In genomic region chr10:11871470-11871869, GRCh38 we compare ENCODE assay signal across 19 cellular contexts. TPM values are rescaled to one million over a fixed set of nuclear protein-coding genes. Genes with fewer than 3 reads are reported as not detected.
DNase-seq lines count a peak whose midpoint lies in the region; ATAC-seq, FAIRE-seq and TF ChIP-seq lines count a peak whose summit lies in the region.
"Had no signal": no experiment of that assay in that cellular context is flagged by ENCODE, and none has a peak within 500 bp of the region (broad histone marks: within the 10 kb centered on the region; RNA-seq: fewer than 3 reads in every experiment).

No MANE protein-coding gene starts in this region.

- H3K4me1 Mint-ChIP-seq in nephron = peaks cover 37% of the 10 kb centered on the region

- H2AFZ ChIP-seq in Loucy (ENCODE audit: low read length) = no peak overlapping the region

- peaks cover 3% of the 10 kb centered on the region; the same call in 1 of the 2 replicates for H3K79me2 ChIP-seq in Loucy (ENCODE audit: insufficient read depth, low read length)

- H3K9me3 Mint-ChIP-seq in nephron = no peaks in the 10 kb centered on the region

- H3K27ac Mint-ChIP-seq in nephron = peak overlapping the region; percentile 1 to 39 (median 9)

- H3K4me2 ChIP-seq in A549 (no peak overlapping the region), Loucy (ENCODE audit: low read depth, low read length, poor library complexity, severe bottlenecking) (peak overlapping the region; percentile 55)

- DNase-seq in A549 (ENCODE audit: low read depth in 1 of 2, low spot score in 1 of 2) = no peak
- peak; percentile 69 for DNase-seq in choroid plexus epithelial cell (ENCODE audit: low read depth)
- no peak for DNase-seq in GM12892 (ENCODE audit: insufficient read length)
- DNase-seq in OCI-M2 (lab: John Stamatoyannopoulos, UW; ENCODE audit: unreplicated experiment) = no peak
- DNase-seq: activated gamma-delta T cell; body of pancreas; effector CD8-positive, alpha-beta T cell; NCI-H1694 treated with DMSO at 0.1 percent for 48 hours; NCI-H524 had no signal

- no peaks in the 10 kb centered on the region for H3F3A ChIP-seq in Loucy (ENCODE audit: low read depth)

- no peaks in the 10 kb centered on the region for H3K9me2 ChIP-seq in Loucy (replicated peaks; ENCODE audit: low read depth, low read length)

- no peak for TF ChIP-seq RAD21 in A549 (conservative IDR thresholded peaks at IDR 0.05 in 1 of 2, IDR thresholded peaks at IDR 0.05 in 1 of 2)

- H3K9me3 ChIP-seq in A549 = no peaks in the 10 kb centered on the region
- no peaks in the 10 kb centered on the region for H3K9me3 ChIP-seq in Loucy (ENCODE audit: insufficient read depth, low read depth, low read length)
- H3K9me3 ChIP-seq: body of pancreas, thoracic aorta had no signal

- TF ChIP-seq POLR2A in A549 (IDR thresholded peaks at IDR 0.05; ENCODE audit: low read length) (no peak), GM12892 (IDR thresholded peaks at IDR 0.05; ENCODE audit: low read depth, low read length) (no peak)

- TF ChIP-seq CTCF in A549 (IDR thresholded peaks at IDR 0.05) (no peak), Loucy (conservative IDR thresholded peaks at IDR 0.05; ENCODE audit: low read length) (no peak), choroid plexus epithelial cell (conservative IDR thresholded peaks at IDR 0.05; ENCODE audit: low read depth, low read length) (no peak), nephron (IDR thresholded peaks at IDR 0.05; ENCODE audit: unreplicated experiment in 3 of 3) (no peak)

- 86% methylated on average over 9 of the region's 9 CpGs for WGBS in A549 (ENCODE audit: missing lambda C conversion rate)

- no peak for ATAC-seq in A549
- ATAC-seq in GM18858 (IDR thresholded peaks at IDR 0.05; ENCODE audit: unreplicated experiment) = no peak
- ATAC-seq in HG02870 (IDR thresholded peaks at IDR 0.05; ENCODE audit: unreplicated experiment) = no peak
- ATAC-seq: body of pancreas, SK-N-SH treated with all-trans-retinoic acid at 6 μM for 48 hours had no signal

- H3K27ac ChIP-seq in A549 = no peak overlapping the region
- H3K27ac ChIP-seq: body of pancreas, thoracic aorta, VCaP had no signal

- POLR2A ChIA-PET in A549 (lab: Yijun Ruan, JAX) = no interaction called here

- no peak for TF ChIP-seq EP300 in A549 (IDR thresholded peaks at IDR 0.05)

- H3K9ac ChIP-seq in Loucy (ENCODE audit: low read depth, low read length, poor library complexity, severe bottlenecking) = peak overlapping the region; percentile 34

- H3K36me3 ChIP-seq in Loucy (ENCODE audit: insufficient read depth, low read length) = peaks cover 14% of the 10 kb centered on the region; the same call in 1 of the 2 replicates
- H3K36me3 ChIP-seq: thoracic aorta had no signal

- FAIRE-seq in A549 (lab: Jason Lieb, UNC) (peak; percentile 13), GM12892 (lab: Jason Lieb, UNC) (no peak)
- FAIRE-seq: D721Med, frontal cortex, islet of Langerhans had no signal

- no peaks in the 10 kb centered on the region for H3K36me3 Mint-ChIP-seq in nephron (ENCODE audit: low read depth)

- H3K4me3 Mint-ChIP-seq in nephron = no peak overlapping the region

- CTCF ChIA-PET in A549 (lab: Yijun Ruan, JAX) = interaction anchor here (1.4 kb wide), 1 partner anchor 9 kb away, joined by 3 read pairs; no protein-coding TSS in a partner anchor

- peaks cover 7% of the 10 kb centered on the region for H3K27me3 Mint-ChIP-seq in nephron (ENCODE audit: low read depth)

- H3K4me1 ChIP-seq in A549 (peaks cover 22% of the 10 kb centered on the region), Loucy (ENCODE audit: insufficient read depth, low read length, poor library complexity, severe bottlenecking) (peaks cover 31% of the 10 kb centered on the region)

- no peaks in the 10 kb centered on the region for H3K27me3 ChIP-seq in Loucy (ENCODE audit: insufficient read depth, low read length, poor library complexity, severe bottlenecking)
- H3K27me3 ChIP-seq: body of pancreas had no signal

- H3K4me3 ChIP-seq in A549 (no peak overlapping the region), Loucy (ENCODE audit: low read length, poor library complexity, severe bottlenecking) (peak overlapping the region; percentile 47), choroid plexus epithelial cell (ENCODE audit: low read depth, low read length) (no peak overlapping the region)
- H3K4me3 ChIP-seq: body of pancreas, thoracic aorta had no signal

- H4K20me1 ChIP-seq in Loucy (ENCODE audit: insufficient read depth, low read length, poor library complexity, severe bottlenecking) = no peaks in the 10 kb centered on the region

TF ChIP-seq in A549, 52 proteins besides CTCF, POLR2A, EP300 and RAD21:
- TF ChIP-seq ATOH8 (CRISPR knock-in tag; IDR thresholded peaks at IDR 0.05; ENCODE audit: low read depth) (no peak), EHMT2 (IDR thresholded peaks at IDR 0.05; ENCODE audit: low read depth) (no peak), CEBPB (IDR thresholded peaks at IDR 0.05) (no peak), FOXS1 (CRISPR knock-in tag; IDR thresholded peaks at IDR 0.05) (no peak), PBX3 (IDR thresholded peaks at IDR 0.05) (no peak), TP53 (CRISPR knock-in tag; IDR thresholded peaks at IDR 0.05) (no peak), SMC3 (IDR thresholded peaks at IDR 0.05) (no peak), JUN (IDR thresholded peaks at IDR 0.05) (no peak), JUNB (IDR thresholded peaks at IDR 0.05) (no peak), RNF2 (IDR thresholded peaks at IDR 0.05; ENCODE audit: borderline replicate concordance, low read depth) (no peak), HOXA7 (CRISPR knock-in tag; IDR thresholded peaks at IDR 0.05) (no peak), ELK1 (IDR thresholded peaks at IDR 0.05; ENCODE audit: low read depth, low read length) (no peak), KDM1A (IDR thresholded peaks at IDR 0.05; ENCODE audit: low read depth) (no peak), GATA3 (IDR thresholded peaks at IDR 0.05; ENCODE audit: borderline replicate concordance) (no peak), ESRRA (IDR thresholded peaks at IDR 0.05; ENCODE audit: borderline replicate concordance, low read length) (no peak), E2F6 (IDR thresholded peaks at IDR 0.05; ENCODE audit: borderline replicate concordance, low read depth) (no peak), HOXB5 (CRISPR knock-in tag; IDR thresholded peaks at IDR 0.05) (no peak), MAX (IDR thresholded peaks at IDR 0.05) (no peak)

RNA-seq across cellular contexts. Expression of gene PROSER2, which starts 48.3 kb away (rescaled TPM):
- 8.9 and 10.1 TPM in 2 replicates for polyA plus RNA-seq in A549 (2011; rRNA removed)
- polyA plus RNA-seq in A549 (2012; cell fraction: cytosol; rRNA removed) = 13.2 and 17.1 TPM in 2 replicates
- polyA plus RNA-seq in A549 (2012; cell fraction: nucleus; rRNA removed) = 23.0 and 32.5 TPM in 2 replicates
- polyA plus RNA-seq in A549 (2017; fragmentation: RNase III; extraction: RNeasy Plus Mini Kit Qiagen cat#74134 plus additional on column Dnase treatment) = 14.2 to 15.2 TPM (median 14.4 TPM) in 3 replicates
- polyA minus RNA-seq in A549 (2011; rRNA and poly(A)+ RNA removed) = 5.3 and 11.5 TPM in 2 replicates
- 0.34 TPM for polyA plus RNA-seq in GM12892 (2012; ENCODE audit: missing spikeins)
